In genomic region chr11:110192604-110193282, GRCh38 we compare ENCODE assay signal across 7 cellular contexts.
A peak's percentile ranks its signal among the peaks of the same experiment; 100 is the strongest.
DNase-seq lines count a peak whose midpoint lies in the region; ATAC-seq and TF ChIP-seq lines count a peak whose summit lies in the region.
"Not testable (repeated sequence)": the region's sequence is repeated elsewhere in the genome, so short reads cannot be mapped to it uniquely, and the experiment has no call there.

No MANE protein-coding gene starts in this region.

- not testable (repeated sequence) for H3K9me3 ChIP-seq in OCI-LY7 (ENCODE audit: low read length)

- not testable (repeated sequence) for H3K4me3 ChIP-seq in OCI-LY7 (ENCODE audit: low read depth, low read length, poor library complexity, severe bottlenecking)

- not testable (repeated sequence) for TF ChIP-seq CTCF in OCI-LY7 (conservative IDR thresholded peaks at IDR 0.05; ENCODE audit: low read length)

- peak; percentile 80 for ATAC-seq in GM18498 (IDR thresholded peaks at IDR 0.05; ENCODE audit: unreplicated experiment)
- ATAC-seq in GM19351 (IDR thresholded peaks at IDR 0.05; ENCODE audit: unreplicated experiment): peak; percentile 83
- ATAC-seq in GM21737 (IDR thresholded peaks at IDR 0.05; ENCODE audit: unreplicated experiment): peak; percentile 67
- ATAC-seq in HG03045 (IDR thresholded peaks at IDR 0.05; ENCODE audit: unreplicated experiment): peak; percentile 64
- ATAC-seq in HG03469 (IDR thresholded peaks at IDR 0.05; ENCODE audit: unreplicated experiment): peak; percentile 61

- POLR2A ChIA-PET in OCI-LY7 (lab: Charles Lee): interaction anchor here (0.6 kb wide), 1 partner anchor 80 kb away, joined by 3 read pairs; no protein-coding TSS in a partner anchor

- not testable (repeated sequence) for H3K79me2 ChIP-seq in OCI-LY7 (ENCODE audit: insufficient read depth, low read depth, low read length)

- H2AFZ ChIP-seq in OCI-LY7 (ENCODE audit: low read length): peak overlapping the region; percentile 64; the same call in 1 of the 2 replicates

- CTCF ChIA-PET in OCI-LY7 (lab: Charles Lee; ENCODE audit: unreplicated experiment): not testable (repeated sequence)

- not testable (repeated sequence) for H3K9me2 ChIP-seq in OCI-LY7 (ENCODE audit: insufficient read depth, low read length)

- H3K9me3 Mint-ChIP-seq in activated T-helper 2 cell treated with anti-CD3 and anti-CD28 coated beads, Interferon-gamma antibody, Interleukin-2, Interleukin-4, amounts not matched to agents 10 μg/mL and 5 μg/mL and 100 μg/mL, durations not matched to agents 14 hours and 24 hours and 36 hours: peaks cover 23% of the 10 kb centered on the region

- peak overlapping the region; percentile 8 for H3K27ac Mint-ChIP-seq in activated T-helper 2 cell treated with anti-CD3 and anti-CD28 coated beads, Interferon-gamma antibody, Interleukin-2, Interleukin-4, amounts not matched to agents 10 μg/mL and 5 μg/mL and 100 μg/mL, durations not matched to agents 14 hours and 24 hours and 36 hours

- H3K36me3 ChIP-seq in OCI-LY7 (ENCODE audit: insufficient read depth, low read length): not testable (repeated sequence)

- H3K4me2 ChIP-seq in OCI-LY7 (ENCODE audit: low read length): peak overlapping the region; percentile 43

- BruUV-seq in OCI-LY7 (replicated peaks; lab: Mats Ljungman, UMichigan): not testable (repeated sequence)

- peak; percentile 49 for DNase-seq in OCI-LY7 (ENCODE audit: low spot score)
- DNase-seq in activated T-helper 2 cell treated with anti-CD3 and anti-CD28 coated beads, Interferon-gamma antibody, Interleukin-2, Interleukin-4, amounts not matched to agents 10 μg/mL and 5 μg/mL and 100 μg/mL, durations not matched to agents 14 hours and 24 hours and 36 hours (ENCODE audit: low spot score): not testable (repeated sequence)

- H3K4me3 Mint-ChIP-seq in activated T-helper 2 cell treated with anti-CD3 and anti-CD28 coated beads, Interferon-gamma antibody, Interleukin-2, Interleukin-4, amounts not matched to agents 10 μg/mL and 5 μg/mL and 100 μg/mL, durations not matched to agents 14 hours and 24 hours and 36 hours (ENCODE audit: low read depth): not testable (repeated sequence)

- peaks cover 21% of the 10 kb centered on the region for H3K4me1 ChIP-seq in OCI-LY7 (ENCODE audit: insufficient read depth, low read length, poor library complexity, severe bottlenecking)

- peaks cover 27% of the 10 kb centered on the region for H3K4me1 Mint-ChIP-seq in activated T-helper 2 cell treated with anti-CD3 and anti-CD28 coated beads, Interferon-gamma antibody, Interleukin-2, Interleukin-4, amounts not matched to agents 10 μg/mL and 5 μg/mL and 100 μg/mL, durations not matched to agents 14 hours and 24 hours and 36 hours (ENCODE audit: low read depth)

- not testable (repeated sequence) for H4K20me1 ChIP-seq in OCI-LY7 (ENCODE audit: insufficient read depth, low read length)

- H3K36me3 Mint-ChIP-seq in activated T-helper 2 cell treated with anti-CD3 and anti-CD28 coated beads, Interferon-gamma antibody, Interleukin-2, Interleukin-4, amounts not matched to agents 10 μg/mL and 5 μg/mL and 100 μg/mL, durations not matched to agents 14 hours and 24 hours and 36 hours (ENCODE audit: low read depth): not testable (repeated sequence)

- H3K27me3 Mint-ChIP-seq in activated T-helper 2 cell treated with anti-CD3 and anti-CD28 coated beads, Interferon-gamma antibody, Interleukin-2, Interleukin-4, amounts not matched to agents 10 μg/mL and 5 μg/mL and 100 μg/mL, durations not matched to agents 14 hours and 24 hours and 36 hours (ENCODE audit: low read depth): peaks cover 45% of the 10 kb centered on the region

- not testable (repeated sequence) for H3K27ac ChIP-seq in OCI-LY7 (ENCODE audit: low read depth, low read length, poor library complexity, severe bottlenecking)

- intact Hi-C loops in OCI-LY7 (cut with micrococcal nuclease; ENCODE audit: unreplicated experiment): not testable (repeated sequence)
- intact Hi-C loops in activated T-helper 2 cell treated with anti-CD3 and anti-CD28 coated beads, Interferon-gamma antibody, Interleukin-2, Interleukin-4, amounts not matched to agents 10 μg/mL and 5 μg/mL and 100 μg/mL, durations not matched to agents 14 hours and 24 hours and 36 hours (cut with micrococcal nuclease): loop anchor here (2.0 to 5.0 kb wide), 3 partner anchors 116 to 260 kb away; no protein-coding TSS in a partner anchor
